1 cellular context compared by ENCODE assay signal in the genomic region with DNA sequence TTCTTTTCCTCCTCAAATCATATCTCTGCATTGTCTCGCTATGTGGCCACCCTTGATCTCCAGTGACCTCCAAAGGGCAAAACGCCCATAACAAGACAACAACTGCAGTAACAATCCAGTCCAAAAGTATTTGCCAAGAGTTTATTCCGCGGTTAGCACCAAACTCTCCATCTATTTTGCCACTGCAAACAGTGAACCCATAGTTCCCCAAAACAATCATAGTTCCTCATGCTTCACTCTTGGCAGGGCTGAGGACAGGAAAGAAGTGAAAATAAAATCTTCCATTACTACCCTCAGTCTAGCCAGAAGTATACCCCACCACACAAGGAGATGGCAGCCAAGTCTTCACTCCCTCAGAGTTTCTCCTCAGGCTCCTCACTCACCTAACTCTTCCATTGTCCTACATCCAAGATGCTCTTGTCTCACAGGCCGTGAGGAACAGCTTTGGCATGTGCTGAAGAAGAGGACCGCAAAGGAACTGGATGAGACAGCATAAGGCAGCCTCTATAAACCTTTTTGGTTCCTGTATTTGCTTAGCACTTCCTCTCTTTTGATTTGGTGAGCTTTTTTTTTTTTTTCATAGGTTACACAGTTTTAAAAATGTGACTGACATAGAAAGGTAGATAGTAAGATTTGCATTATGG.
TF ChIP-seq lines count a peak whose summit lies in the region.

A gene (minus strand): TSS at position 480 of the 644 bp plus-strand sequence. CDS start 84 bp downstream, at position 396.

TF ChIP-seq in GM12878, 131 proteins besides CTCF, POLR2A, EP300 and RAD21 (continued from another document):
- TF ChIP-seq, protein P1, sequence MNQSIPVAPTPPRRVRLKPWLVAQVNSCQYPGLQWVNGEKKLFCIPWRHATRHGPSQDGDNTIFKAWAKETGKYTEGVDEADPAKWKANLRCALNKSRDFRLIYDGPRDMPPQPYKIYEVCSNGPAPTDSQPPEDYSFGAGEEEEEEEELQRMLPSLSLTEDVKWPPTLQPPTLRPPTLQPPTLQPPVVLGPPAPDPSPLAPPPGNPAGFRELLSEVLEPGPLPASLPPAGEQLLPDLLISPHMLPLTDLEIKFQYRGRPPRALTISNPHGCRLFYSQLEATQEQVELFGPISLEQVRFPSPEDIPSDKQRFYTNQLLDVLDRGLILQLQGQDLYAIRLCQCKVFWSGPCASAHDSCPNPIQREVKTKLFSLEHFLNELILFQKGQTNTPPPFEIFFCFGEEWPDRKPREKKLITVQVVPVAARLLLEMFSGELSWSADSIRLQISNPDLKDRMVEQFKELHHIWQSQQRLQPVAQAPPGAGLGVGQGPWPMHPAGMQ (IDR thresholded peaks at IDR 0.05; ENCODE audit: borderline replicate concordance), result no peak
- TF ChIP-seq CHD1 (IDR thresholded peaks at IDR 0.05; ENCODE audit: low read depth, low read length) (0 out of 2 replicates have a peak, but pooled peaks have one; percentile 45), EED (IDR thresholded peaks at IDR 0.05; ENCODE audit: low read depth) (peak; percentile 80), RCOR1 (conservative IDR thresholded peaks at IDR 0.05; ENCODE audit: low read depth, low read length) (no peak), SRF (IDR thresholded peaks at IDR 0.05; ENCODE audit: low read depth in 2 of 2, low read length in 2 of 2) (0 out of 4 replicates have a peak, but pooled peaks of 1 of the 2 experiments have one; percentile 39), TCF7 (IDR thresholded peaks at IDR 0.05; ENCODE audit: borderline replicate concordance) (no peak), RUNX3 (IDR thresholded peaks at IDR 0.05; ENCODE audit: low read length) (peak; percentile 87)
- TF ChIP-seq, protein P2, sequence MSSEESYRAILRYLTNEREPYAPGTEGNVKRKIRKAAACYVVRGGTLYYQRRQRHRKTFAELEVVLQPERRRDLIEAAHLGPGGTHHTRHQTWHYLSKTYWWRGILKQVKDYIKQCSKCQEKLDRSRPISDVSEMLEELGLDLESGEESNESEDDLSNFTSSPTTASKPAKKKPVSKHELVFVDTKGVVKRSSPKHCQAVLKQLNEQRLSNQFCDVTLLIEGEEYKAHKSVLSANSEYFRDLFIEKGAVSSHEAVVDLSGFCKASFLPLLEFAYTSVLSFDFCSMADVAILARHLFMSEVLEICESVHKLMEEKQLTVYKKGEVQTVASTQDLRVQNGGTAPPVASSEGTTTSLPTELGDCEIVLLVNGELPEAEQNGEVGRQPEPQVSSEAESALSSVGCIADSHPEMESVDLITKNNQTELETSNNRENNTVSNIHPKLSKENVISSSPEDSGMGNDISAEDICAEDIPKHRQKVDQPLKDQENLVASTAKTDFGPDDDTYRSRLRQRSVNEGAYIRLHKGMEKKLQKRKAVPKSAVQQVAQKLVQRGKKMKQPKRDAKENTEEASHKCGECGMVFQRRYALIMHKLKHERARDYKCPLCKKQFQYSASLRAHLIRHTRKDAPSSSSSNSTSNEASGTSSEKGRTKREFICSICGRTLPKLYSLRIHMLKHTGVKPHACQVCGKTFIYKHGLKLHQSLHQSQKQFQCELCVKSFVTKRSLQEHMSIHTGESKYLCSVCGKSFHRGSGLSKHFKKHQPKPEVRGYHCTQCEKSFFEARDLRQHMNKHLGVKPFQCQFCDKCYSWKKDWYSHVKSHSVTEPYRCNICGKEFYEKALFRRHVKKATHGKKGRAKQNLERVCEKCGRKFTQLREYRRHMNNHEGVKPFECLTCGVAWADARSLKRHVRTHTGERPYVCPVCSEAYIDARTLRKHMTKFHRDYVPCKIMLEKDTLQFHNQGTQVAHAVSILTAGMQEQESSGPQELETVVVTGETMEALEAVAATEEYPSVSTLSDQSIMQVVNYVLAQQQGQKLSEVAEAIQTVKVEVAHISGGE (CRISPR knock-in tag; IDR thresholded peaks at IDR 0.05), result no peak
